8 cellular contexts compared by ENCODE assay signal in genomic region chr7:151013356-151013727, GRCh38. TPM values are rescaled to one million over a fixed set of nuclear protein-coding genes. Genes with fewer than 3 reads are reported as not detected.
DNase-seq lines count a peak whose midpoint lies in the region; ATAC-seq, FAIRE-seq and TF ChIP-seq lines count a peak whose summit lies in the region.
"Had no signal": no experiment of that assay in that cellular context is flagged by ENCODE, and none has a peak within 500 bp of the region (broad histone marks: within the 10 kb centered on the region; RNA-seq: fewer than 3 reads in every experiment).

No MANE protein-coding gene starts in this region.

- H3K9ac ChIP-seq in PC-3 (ENCODE audit: low read length) (no peak overlapping the region), kidney (ENCODE audit: low read length in 2 of 2) (no peak overlapping the region)

- POLR2A ChIA-PET in PC-3 (lab: Charles Lee; ENCODE audit: unreplicated experiment): interaction anchor here (0.6 kb wide), 1 partner anchor 67 kb away, joined by 5 read pairs; the partner anchor contains the start of gene FASTK

- TF ChIP-seq CTCF in BE2C (IDR thresholded peaks at IDR 0.05; ENCODE audit: low read depth, low read length): no peak
- no peak for TF ChIP-seq CTCF in PC-3 (conservative IDR thresholded peaks at IDR 0.05; ENCODE audit: low read depth, low read length)
- TF ChIP-seq CTCF in kidney (IDR thresholded peaks at IDR 0.05; ENCODE audit: borderline replicate concordance, extremely low read depth, insufficient read depth): no peak
- no peak for TF ChIP-seq CTCF in thyroid gland (IDR thresholded peaks at IDR 0.05)

- H3K4me2 ChIP-seq in PC-3 (ENCODE audit: low read length): peak overlapping the region; percentile 81; the same call in 1 of the 2 replicates

- ATAC-seq in PC-3: peak; percentile 8

- H3F3A ChIP-seq in PC-3 (ENCODE audit: low read length, unreplicated experiment): no peaks in the 10 kb centered on the region

- DNase-seq in BE2C (no peak), PC-3 (no peak), kidney (peak; percentile 83), thyroid gland (no peak), T1000 (lab: John Stamatoyannopoulos, UW) (no peak), activated gamma-delta T cell treated with Interleukin-2 at 50 U/mL for 16 hours (no peak)
- DNase-seq: GOT3, NCI-H1694 treated with DMSO at 0.1 percent for 48 hours had no signal

- H3K79me2 ChIP-seq in PC-3 (ENCODE audit: low read length): no peaks in the 10 kb centered on the region

- H4K20me1 ChIP-seq in PC-3 (ENCODE audit: low read length): no peaks in the 10 kb centered on the region

- CTCF ChIA-PET in PC-3 (lab: Charles Lee): interaction anchor here (0.7 to 1.2 kb wide), 4 partner anchors 11 to 81 kb away, joined by 3 to 11 read pairs (median 7); partner anchors contain the start of gene ATG9B

- BruUV-seq in PC-3 (replicated peaks; lab: Mats Ljungman, UMichigan): no TSS peak

- H3K4me1 ChIP-seq in BE2C: peaks cover 16% of the 10 kb centered on the region
- H3K4me1 ChIP-seq in PC-3 (ENCODE audit: insufficient read depth, low read length): peaks cover 8% of the 10 kb centered on the region; the same call in 1 of the 2 replicates
- H3K4me1 ChIP-seq in kidney (ENCODE audit: control insufficient read depth in 1 of 2, insufficient read depth in 1 of 2, low read depth in 1 of 2, low read length in 2 of 2): peaks cover 0 to 23% of the 10 kb centered on the region in 2 donors
- H3K4me1 ChIP-seq in thyroid gland: peaks cover 7 to 37% of the 10 kb centered on the region in 2 donors

- WGBS in thyroid gland, 2 donors: 5 to 30% methylated on average over 4 of the region's 25 CpGs

- H3K36me3 ChIP-seq in BE2C (no peaks in the 10 kb centered on the region), PC-3 (ENCODE audit: low read depth, low read length) (no peaks in the 10 kb centered on the region), kidney (ENCODE audit: control insufficient read depth in 1 of 2, insufficient read depth in 2 of 2, low read length in 2 of 2) (no peaks in the 10 kb centered on the region), thyroid gland (no peaks in the 10 kb centered on the region)

- no peak for TF ChIP-seq POLR2A in thyroid gland (IDR thresholded peaks at IDR 0.05)

- H3K4me3 ChIP-seq in BE2C (ENCODE audit: low read depth, low read length): peak overlapping the region; percentile 62
- no peak overlapping the region; the same call in 1 of the 2 replicates for H3K4me3 ChIP-seq in PC-3 (ENCODE audit: low read length)
- no peak overlapping the region for H3K4me3 ChIP-seq in kidney (ENCODE audit: low read length in 2 of 2)
- peak overlapping the region in 1 of 3 donors; percentile 4 for H3K4me3 ChIP-seq in thyroid gland (replicated peaks in 1 of 3)

- H3K27me3 ChIP-seq in BE2C: no peaks in the 10 kb centered on the region
- no peaks in the 10 kb centered on the region for H3K27me3 ChIP-seq in PC-3 (ENCODE audit: low read length)
- H3K27me3 ChIP-seq in thyroid gland: peaks cover 4% of the 10 kb centered on the region

- H3K27ac ChIP-seq in PC-3 (ENCODE audit: low read length) (no peak overlapping the region), kidney (ENCODE audit: low read depth in 2 of 2, low read length in 2 of 2) (no peak overlapping the region), thyroid gland (no peak overlapping the region)

- H3K9me2 ChIP-seq in PC-3 (replicated peaks; ENCODE audit: low read length): no peaks in the 10 kb centered on the region

- no peaks in the 10 kb centered on the region for H3K9me3 ChIP-seq in BE2C
- no peaks in the 10 kb centered on the region for H3K9me3 ChIP-seq in PC-3 (ENCODE audit: low read length)
- no peaks in the 10 kb centered on the region for H3K9me3 ChIP-seq in kidney (ENCODE audit: control insufficient read depth in 1 of 2, low read length in 2 of 2)
- no peaks in the 10 kb centered on the region for H3K9me3 ChIP-seq in thyroid gland

- no peak overlapping the region for H2AFZ ChIP-seq in PC-3 (ENCODE audit: low read length)

- FAIRE-seq in kidney (lab: Jason Lieb, UNC): no peak

- intact Hi-C loops in PC-3 (cut with micrococcal nuclease): no loop called here
- intact Hi-C loops in kidney (cut with DNase I): no loop called here
- intact Hi-C loops in thyroid gland (cut with DNase I): no loop called here

RNA-seq across cellular contexts. Expression of gene ATG9B, which starts 11.0 kb away (rescaled TPM):
- polyA plus RNA-seq in BE2C (2012; ENCODE audit: insufficient read depth, insufficient read length, low read depth): 41.6 TPM
- total RNA-seq in PC-3 (2014; rRNA removed) (1.2 and 1.3 TPM in 2 replicates), kidney (0.19 TPM), thyroid gland (under 1 TPM in 1 of 4 donors, not detected in 3; 0.27 TPM)
- polyA plus RNA-seq in kidney (ENCODE audit: insufficient read depth, low read depth, low replicate concordance): 0.19 TPM

RNA-seq across cellular contexts. Expression of gene ABCB8, which starts 14.9 kb away (rescaled TPM):
- 56.9 TPM for polyA plus RNA-seq in BE2C (2012; ENCODE audit: insufficient read depth, insufficient read length, low read depth)
- total RNA-seq in PC-3 (2014; rRNA removed) (58.4 and 95.7 TPM in 2 replicates), kidney (36.0 TPM), thyroid gland (10 to 100 TPM; 39.0 to 74.2 (median 60.9) TPM)
- 34.3 TPM for polyA plus RNA-seq in kidney (ENCODE audit: insufficient read depth, low read depth, low replicate concordance)

RNA-seq across cellular contexts. Expression of gene NOS3, which starts 22.5 kb away (rescaled TPM):
- polyA plus RNA-seq in BE2C (2012; ENCODE audit: insufficient read depth, insufficient read length, low read depth): 19.0 TPM
- 0.66 and 2.5 TPM in 2 replicates for total RNA-seq in PC-3 (2014; rRNA removed)
- total RNA-seq in kidney: 51.7 TPM
- polyA plus RNA-seq in kidney (ENCODE audit: insufficient read depth, low read depth, low replicate concordance): 9.3 TPM
- total RNA-seq in thyroid gland: 1 to 10 TPM; 5.2 to 8.1 (median 6.3) TPM

RNA-seq across cellular contexts. Expression of gene ASIC3, which starts 35.0 kb away (rescaled TPM):
- polyA plus RNA-seq in BE2C (2012; ENCODE audit: insufficient read depth, insufficient read length, low read depth): 5.9 TPM
- total RNA-seq in PC-3 (2014; rRNA removed) (1.7 and 2.6 TPM in 2 replicates), kidney (1.9 TPM), thyroid gland (1 to 10 TPM in 3 of 4 donors, not detected in 1; 1.2 to 2.6 (median 1.5) TPM)
- 3.1 TPM for polyA plus RNA-seq in kidney (ENCODE audit: insufficient read depth, low read depth, low replicate concordance)

RNA-seq across cellular contexts. Expression of gene KCNH2, which starts 35.2 kb away (rescaled TPM):
- polyA plus RNA-seq in BE2C (2012; ENCODE audit: insufficient read depth, insufficient read length, low read depth): 637 TPM
- 0.84 and 1.6 TPM in 2 replicates for total RNA-seq in PC-3 (2014; rRNA removed)
- 1.3 TPM for total RNA-seq in kidney
- 1.5 TPM for polyA plus RNA-seq in kidney (ENCODE audit: insufficient read depth, low read depth, low replicate concordance)
- total RNA-seq in thyroid gland: under 1 TPM; 0.33 to 0.93 (median 0.63) TPM
